In genomic region chr11:102495161-102496042, GRCh38 we compare ENCODE assay signal across 8 cellular contexts. TPM values are rescaled to one million over a fixed set of nuclear protein-coding genes. Genes with fewer than 3 reads are reported as not detected.
DNase-seq lines count a peak whose midpoint lies in the region; ATAC-seq and TF ChIP-seq lines count a peak whose summit lies in the region.

No MANE protein-coding gene starts in this region.

- no peaks in the 10 kb centered on the region for H3K4me1 ChIP-seq in lung (ENCODE audit: control insufficient read depth in 2 of 2, insufficient read depth in 2 of 2, low read length in 2 of 2)
- H3K4me1 ChIP-seq in tibial artery = no peaks in the 10 kb centered on the region

- H3K27me3 ChIP-seq in lung (ENCODE audit: control insufficient read depth, insufficient read depth) (no peaks in the 10 kb centered on the region), tibial artery (peaks cover 0 to 2% of the 10 kb centered on the region in 2 donors)

- 44 to 54% methylated on average over 12 of the region's 12 CpGs for WGBS in lung, 2 donors

- intact Hi-C loops in tibial artery (cut with DNase I; ENCODE audit: low total_unique reads) = loop anchor here (2.0 to 5.0 kb wide), 2 partner anchors 153 to 208 kb away; no protein-coding TSS in a partner anchor

- no peaks in the 10 kb centered on the region for H3K9me3 ChIP-seq in lung (ENCODE audit: control insufficient read depth in 2 of 2, insufficient read depth in 1 of 2, low read length in 1 of 2)
- H3K9me3 ChIP-seq in tibial artery = no peaks in the 10 kb centered on the region

- H3K27ac ChIP-seq in lung (ENCODE audit: low read depth in 1 of 2, low read length in 1 of 2) = no peak overlapping the region
- no peak overlapping the region for H3K27ac ChIP-seq in tibial artery

- ATAC-seq in GM18907 (IDR thresholded peaks at IDR 0.05; ENCODE audit: unreplicated experiment) (peak; percentile 86), HG03066 (IDR thresholded peaks at IDR 0.05; ENCODE audit: low read depth, unreplicated experiment) (peak; percentile 88), lung (ENCODE audit: insufficient read depth, low FRiP score) (peak; percentile 90)

- H3K4me3 ChIP-seq in lung (no peak overlapping the region), tibial artery (no peak overlapping the region)

- peak; percentile 79 for TF ChIP-seq CTCF in lung (IDR thresholded peaks at IDR 0.05; ENCODE audit: control extremely low read depth, extremely low read depth)
- peak; percentile 66 to 84 for TF ChIP-seq CTCF in tibial artery (IDR thresholded peaks at IDR 0.05)

- H3K36me3 ChIP-seq in lung (ENCODE audit: control insufficient read depth in 2 of 2, insufficient read depth in 2 of 2, low read length in 2 of 2) (no peaks in the 10 kb centered on the region), tibial artery (no peaks in the 10 kb centered on the region)

- DNase-seq in COR-L47 (lab: John Stamatoyannopoulos, UW) = peak; percentile 56
- peak; percentile 70 for DNase-seq in NCI-H2029 (lab: John Stamatoyannopoulos, UW)
- peak; percentile 2 for DNase-seq in T-helper 22 cell (ENCODE audit: low read depth)
- DNase-seq in effector CD8-positive, alpha-beta T cell (lab: John Stamatoyannopoulos, UW) = peak; percentile 11
- DNase-seq in lung (ENCODE audit: low spot score) = no peak
- DNase-seq in tibial artery = no peak

RNA-seq across cellular contexts. Expression of gene MMP7, which starts 35.1 kb away (rescaled TPM):
- 100 to 1,000 TPM in 1 of 2 donors, 10 to 100 TPM in 1; 30.4 to 433 TPM for total RNA-seq in lung
- polyA plus RNA-seq in lung = 10 to 100 TPM; 17.9 to 21.9 TPM

RNA-seq across cellular contexts. Expression of gene TMEM123, which starts 42.8 kb away (rescaled TPM):
- 100 to 1,000 TPM; 117 to 245 TPM for total RNA-seq in lung
- 10 to 100 TPM; 53.6 to 83.5 TPM for polyA plus RNA-seq in lung

Comparison
In these comparisons a context has a peak if more than half of its experiments do, and no peak if none do; other contexts are left out.
1. DNase-seq: peak in COR-L47 (single experiment), NCI-H2029 (single experiment), T-helper 22 cell (single experiment) and effector CD8-positive, alpha-beta T cell (single experiment); none in lung (single experiment) and tibial artery (0 of 2).
2. Peak in every context shown above with its lines, with median percentiles within 50 percentile points of each other: ATAC-seq.